Comparison of ENCODE assay signal across 1 cellular context in the genomic region with DNA sequence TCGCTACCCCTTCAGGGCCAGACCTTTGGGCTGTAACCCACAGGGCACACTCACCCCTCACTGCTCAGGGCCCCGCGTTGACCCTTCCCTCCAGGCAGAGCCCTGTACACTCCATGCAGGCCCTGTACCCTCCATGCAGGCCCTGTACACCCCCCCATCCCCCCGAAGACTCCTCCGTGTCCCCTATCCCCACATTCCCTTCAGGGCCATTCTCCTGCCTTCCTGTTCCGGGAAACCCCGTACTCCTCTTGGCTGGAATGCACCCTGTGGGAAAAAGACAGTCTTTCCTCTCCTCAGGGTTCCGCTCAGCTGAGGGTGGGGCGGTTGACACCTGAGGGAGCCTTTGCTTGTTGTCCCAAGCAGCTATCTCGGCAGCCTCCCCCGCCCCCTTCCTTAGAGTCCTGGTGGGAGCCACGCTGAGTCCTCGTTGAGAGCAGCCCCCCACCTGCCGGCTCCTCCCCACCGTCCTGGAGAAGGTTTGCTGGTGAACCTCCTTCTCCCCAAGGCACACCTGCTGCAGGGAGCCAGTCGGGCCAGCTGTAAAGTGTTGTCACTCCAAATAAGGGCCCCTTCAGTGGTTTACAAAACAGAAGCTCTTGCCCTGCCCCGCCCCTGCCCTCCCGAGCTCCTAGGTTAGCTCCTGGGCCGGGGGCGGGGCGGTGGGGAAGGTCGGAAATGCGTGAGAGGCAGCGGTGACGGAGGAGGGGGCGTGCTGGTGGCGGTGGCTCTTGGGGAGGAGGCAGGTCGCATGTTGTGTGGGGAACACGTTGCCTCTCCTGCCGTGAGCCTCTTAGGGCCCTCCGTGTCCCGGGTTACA.
TF ChIP-seq lines count a peak whose summit lies in the region.

No MANE protein-coding gene starts in this region.

TF ChIP-seq in HepG2, 621 proteins besides CTCF, POLR2A, EP300 and RAD21 (continued from another document and continues in another):
- TF ChIP-seq ZNF274 (CRISPR knock-in tag; IDR thresholded peaks at IDR 0.05) (no peak), NONO (IDR thresholded peaks at IDR 0.05) (no peak), NONO (CRISPR knock-in tag; conservative IDR thresholded peaks at IDR 0.05) (no peak), ZNF605 (CRISPR knock-in tag; IDR thresholded peaks at IDR 0.05) (no peak; the same call in 1 of the 2 replicates), ZNF557 (CRISPR knock-in tag; IDR thresholded peaks at IDR 0.05) (no peak), PHF5A (CRISPR knock-in tag; IDR thresholded peaks at IDR 0.05; ENCODE audit: low read depth, unreplicated experiment) (no peak), NKX3-1 (CRISPR knock-in tag; IDR thresholded peaks at IDR 0.05) (no peak), ZBTB20 (CRISPR knock-in tag; IDR thresholded peaks at IDR 0.05; ENCODE audit: borderline replicate concordance, low read depth) (no peak), ZNF768 (CRISPR knock-in tag; IDR thresholded peaks at IDR 0.05) (no peak), POLR2AphosphoS5 (IDR thresholded peaks at IDR 0.05; ENCODE audit: low read depth, low read length) (peak; percentile 50; the same call in 1 of the 2 replicates), NCOR1 (IDR thresholded peaks at IDR 0.05; ENCODE audit: borderline replicate concordance, low read length) (no peak), ZNF792 (CRISPR knock-in tag; IDR thresholded peaks at IDR 0.05) (no peak), KLF16 (CRISPR knock-in tag; IDR thresholded peaks at IDR 0.05) (0 out of 4 replicates have a peak, but pooled peaks of 1 of the 2 experiments have one; percentile 15), ZNF615 (CRISPR knock-in tag; IDR thresholded peaks at IDR 0.05; ENCODE audit: borderline replicate concordance) (no peak), HOXA5 (CRISPR knock-in tag; IDR thresholded peaks at IDR 0.05) (0 out of 2 replicates have a peak, but pooled peaks have one; percentile 15), GATAD2A (CRISPR knock-in tag; IDR thresholded peaks at IDR 0.05) (no peak; the same call in 1 of the 2 replicates), ZNF138 (CRISPR knock-in tag; IDR thresholded peaks at IDR 0.05; ENCODE audit: low read depth) (no peak), THYN1 (CRISPR knock-in tag; IDR thresholded peaks at IDR 0.05; ENCODE audit: borderline replicate concordance, low read depth) (no peak), CBX2 (IDR thresholded peaks at IDR 0.05; ENCODE audit: low read depth, low read length) (no peak), CBX2 (CRISPR knock-in tag; IDR thresholded peaks at IDR 0.05; ENCODE audit: low read depth) (no peak), SOX6 (IDR thresholded peaks at IDR 0.05) (no peak), SOX6 (CRISPR knock-in tag; IDR thresholded peaks at IDR 0.05) (no peak), KLF6 (CRISPR knock-in tag; IDR thresholded peaks at IDR 0.05) (no peak), ADNP (CRISPR knock-in tag; IDR thresholded peaks at IDR 0.05) (no peak), MEIS2 (CRISPR knock-in tag; IDR thresholded peaks at IDR 0.05) (no peak), RBM22 (optimal IDR thresholded peaks at IDR 0.05; ENCODE audit: low read length) (no peak), ARNT (IDR thresholded peaks at IDR 0.05) (no peak), HOXA3 (CRISPR knock-in tag; IDR thresholded peaks at IDR 0.05) (0 out of 2 replicates have a peak, but pooled peaks have one; percentile 10), ELF1 (CRISPR knock-in tag; IDR thresholded peaks at IDR 0.05) (no peak), TEAD3 (CRISPR knock-in tag; optimal IDR thresholded peaks at IDR 0.05; ENCODE audit: borderline replicate concordance) (peak; percentile 16), SIN3A (IDR thresholded peaks at IDR 0.05; ENCODE audit: borderline replicate concordance, low read depth, low read length) (peak; percentile 60; the same call in 1 of the 2 replicates), NR1H2 (CRISPR knock-in tag; IDR thresholded peaks at IDR 0.05; ENCODE audit: borderline replicate concordance, low read depth) (no peak), TGIF2 (CRISPR knock-in tag; IDR thresholded peaks at IDR 0.05) (no peak), ZSCAN21 (CRISPR knock-in tag; IDR thresholded peaks at IDR 0.05; ENCODE audit: borderline replicate concordance) (0 out of 2 replicates have a peak, but pooled peaks have one; percentile 12), FOXK2 (IDR thresholded peaks at IDR 0.05) (no peak), SSRP1 (CRISPR knock-in tag; IDR thresholded peaks at IDR 0.05) (no peak), MTF2 (CRISPR knock-in tag; IDR thresholded peaks at IDR 0.05; ENCODE audit: borderline replicate concordance) (no peak), ZNF713 (CRISPR knock-in tag; IDR thresholded peaks at IDR 0.05) (no peak), ZNF17 (CRISPR knock-in tag; IDR thresholded peaks at IDR 0.05) (no peak)
- TF ChIP-seq, protein P1, sequence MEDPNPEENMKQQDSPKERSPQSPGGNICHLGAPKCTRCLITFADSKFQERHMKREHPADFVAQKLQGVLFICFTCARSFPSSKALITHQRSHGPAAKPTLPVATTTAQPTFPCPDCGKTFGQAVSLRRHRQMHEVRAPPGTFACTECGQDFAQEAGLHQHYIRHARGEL (CRISPR knock-in tag; IDR thresholded peaks at IDR 0.05) = no peak
- TF ChIP-seq, protein P2, sequence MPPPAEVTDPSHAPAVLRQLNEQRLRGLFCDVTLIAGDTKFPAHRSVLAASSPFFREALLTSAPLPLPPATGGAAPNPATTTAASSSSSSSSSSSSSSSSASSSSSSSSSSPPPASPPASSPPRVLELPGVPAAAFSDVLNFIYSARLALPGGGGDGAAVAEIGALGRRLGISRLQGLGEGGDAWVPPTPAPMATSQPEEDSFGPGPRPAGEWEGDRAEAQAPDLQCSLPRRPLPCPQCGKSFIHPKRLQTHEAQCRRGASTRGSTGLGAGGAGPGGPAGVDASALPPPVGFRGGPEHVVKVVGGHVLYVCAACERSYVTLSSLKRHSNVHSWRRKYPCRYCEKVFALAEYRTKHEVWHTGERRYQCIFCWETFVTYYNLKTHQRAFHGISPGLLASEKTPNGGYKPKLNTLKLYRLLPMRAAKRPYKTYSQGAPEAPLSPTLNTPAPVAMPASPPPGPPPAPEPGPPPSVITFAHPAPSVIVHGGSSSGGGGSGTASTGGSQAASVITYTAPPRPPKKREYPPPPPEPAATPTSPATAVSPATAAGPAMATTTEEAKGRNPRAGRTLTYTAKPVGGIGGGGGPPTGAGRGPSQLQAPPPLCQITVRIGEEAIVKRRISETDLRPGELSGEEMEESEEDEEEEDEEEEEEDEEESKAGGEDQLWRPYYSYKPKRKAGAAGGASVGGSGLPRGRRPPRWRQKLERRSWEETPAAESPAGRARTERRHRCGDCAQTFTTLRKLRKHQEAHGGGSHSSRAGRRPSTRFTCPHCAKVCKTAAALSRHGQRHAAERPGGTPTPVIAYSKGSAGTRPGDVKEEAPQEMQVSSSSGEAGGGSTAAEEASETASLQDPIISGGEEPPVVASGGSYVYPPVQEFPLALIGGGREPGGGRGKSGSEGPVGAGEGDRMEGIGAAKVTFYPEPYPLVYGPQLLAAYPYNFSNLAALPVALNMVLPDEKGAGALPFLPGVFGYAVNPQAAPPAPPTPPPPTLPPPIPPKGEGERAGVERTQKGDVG (CRISPR knock-in tag; IDR thresholded peaks at IDR 0.05; ENCODE audit: borderline replicate concordance) = 0 out of 2 replicates have a peak, but pooled peaks have one; percentile 7
- TF ChIP-seq, protein P3, sequence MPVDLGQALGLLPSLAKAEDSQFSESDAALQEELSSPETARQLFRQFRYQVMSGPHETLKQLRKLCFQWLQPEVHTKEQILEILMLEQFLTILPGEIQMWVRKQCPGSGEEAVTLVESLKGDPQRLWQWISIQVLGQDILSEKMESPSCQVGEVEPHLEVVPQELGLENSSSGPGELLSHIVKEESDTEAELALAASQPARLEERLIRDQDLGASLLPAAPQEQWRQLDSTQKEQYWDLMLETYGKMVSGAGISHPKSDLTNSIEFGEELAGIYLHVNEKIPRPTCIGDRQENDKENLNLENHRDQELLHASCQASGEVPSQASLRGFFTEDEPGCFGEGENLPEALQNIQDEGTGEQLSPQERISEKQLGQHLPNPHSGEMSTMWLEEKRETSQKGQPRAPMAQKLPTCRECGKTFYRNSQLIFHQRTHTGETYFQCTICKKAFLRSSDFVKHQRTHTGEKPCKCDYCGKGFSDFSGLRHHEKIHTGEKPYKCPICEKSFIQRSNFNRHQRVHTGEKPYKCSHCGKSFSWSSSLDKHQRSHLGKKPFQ (CRISPR knock-in tag; IDR thresholded peaks at IDR 0.05; ENCODE audit: insufficient replicate concordance) = no peak
- TF ChIP-seq, protein P4, sequence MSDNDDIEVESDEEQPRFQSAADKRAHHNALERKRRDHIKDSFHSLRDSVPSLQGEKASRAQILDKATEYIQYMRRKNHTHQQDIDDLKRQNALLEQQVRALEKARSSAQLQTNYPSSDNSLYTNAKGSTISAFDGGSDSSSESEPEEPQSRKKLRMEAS (IDR thresholded peaks at IDR 0.05) = peak; percentile 74
- TF ChIP-seq, protein P5, sequence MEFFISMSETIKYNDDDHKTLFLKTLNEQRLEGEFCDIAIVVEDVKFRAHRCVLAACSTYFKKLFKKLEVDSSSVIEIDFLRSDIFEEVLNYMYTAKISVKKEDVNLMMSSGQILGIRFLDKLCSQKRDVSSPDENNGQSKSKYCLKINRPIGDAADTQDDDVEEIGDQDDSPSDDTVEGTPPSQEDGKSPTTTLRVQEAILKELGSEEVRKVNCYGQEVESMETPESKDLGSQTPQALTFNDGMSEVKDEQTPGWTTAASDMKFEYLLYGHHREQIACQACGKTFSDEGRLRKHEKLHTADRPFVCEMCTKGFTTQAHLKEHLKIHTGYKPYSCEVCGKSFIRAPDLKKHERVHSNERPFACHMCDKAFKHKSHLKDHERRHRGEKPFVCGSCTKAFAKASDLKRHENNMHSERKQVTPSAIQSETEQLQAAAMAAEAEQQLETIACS (CRISPR knock-in tag; IDR thresholded peaks at IDR 0.05) = no peak
- TF ChIP-seq, protein P6, sequence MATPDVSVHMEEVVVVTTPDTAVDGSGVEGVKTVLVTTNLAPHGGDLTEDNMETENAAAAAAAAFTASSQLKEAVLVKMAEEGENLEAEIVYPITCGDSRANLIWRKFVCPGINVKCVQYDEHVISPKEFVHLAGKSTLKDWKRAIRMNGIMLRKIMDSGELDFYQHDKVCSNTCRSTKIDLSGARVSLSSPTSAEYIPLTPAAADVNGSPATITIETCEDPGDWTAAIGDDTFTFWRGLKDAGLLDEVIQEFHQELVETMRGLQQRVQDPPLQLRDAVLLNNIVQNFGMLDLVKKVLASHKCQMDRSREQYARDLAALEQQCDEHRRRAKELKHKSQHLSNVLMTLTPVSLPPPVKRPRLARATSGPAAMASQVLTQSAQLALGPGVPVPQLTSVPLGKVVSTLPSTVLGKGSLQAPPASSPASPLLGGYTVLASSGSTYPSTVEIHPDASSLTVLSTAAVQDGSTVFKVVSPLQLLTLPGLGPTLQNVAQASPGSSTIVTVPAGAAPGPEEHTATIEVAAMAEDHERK (CRISPR knock-in tag; IDR thresholded peaks at IDR 0.05; ENCODE audit: low read depth) = no peak
- TF ChIP-seq, protein P7, sequence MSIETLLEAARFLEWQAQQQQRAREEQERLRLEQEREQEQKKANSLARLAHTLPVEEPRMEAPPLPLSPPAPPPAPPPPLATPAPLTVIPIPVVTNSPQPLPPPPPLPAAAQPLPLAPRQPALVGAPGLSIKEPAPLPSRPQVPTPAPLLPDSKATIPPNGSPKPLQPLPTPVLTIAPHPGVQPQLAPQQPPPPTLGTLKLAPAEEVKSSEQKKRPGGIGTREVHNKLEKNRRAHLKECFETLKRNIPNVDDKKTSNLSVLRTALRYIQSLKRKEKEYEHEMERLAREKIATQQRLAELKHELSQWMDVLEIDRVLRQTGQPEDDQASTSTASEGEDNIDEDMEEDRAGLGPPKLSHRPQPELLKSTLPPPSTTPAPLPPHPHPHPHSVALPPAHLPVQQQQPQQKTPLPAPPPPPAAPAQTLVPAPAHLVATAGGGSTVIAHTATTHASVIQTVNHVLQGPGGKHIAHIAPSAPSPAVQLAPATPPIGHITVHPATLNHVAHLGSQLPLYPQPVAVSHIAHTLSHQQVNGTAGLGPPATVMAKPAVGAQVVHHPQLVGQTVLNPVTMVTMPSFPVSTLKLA (IDR thresholded peaks at IDR 0.05) = peak; percentile 47; the same call in 1 of the 2 replicates
- TF ChIP-seq, protein P8, sequence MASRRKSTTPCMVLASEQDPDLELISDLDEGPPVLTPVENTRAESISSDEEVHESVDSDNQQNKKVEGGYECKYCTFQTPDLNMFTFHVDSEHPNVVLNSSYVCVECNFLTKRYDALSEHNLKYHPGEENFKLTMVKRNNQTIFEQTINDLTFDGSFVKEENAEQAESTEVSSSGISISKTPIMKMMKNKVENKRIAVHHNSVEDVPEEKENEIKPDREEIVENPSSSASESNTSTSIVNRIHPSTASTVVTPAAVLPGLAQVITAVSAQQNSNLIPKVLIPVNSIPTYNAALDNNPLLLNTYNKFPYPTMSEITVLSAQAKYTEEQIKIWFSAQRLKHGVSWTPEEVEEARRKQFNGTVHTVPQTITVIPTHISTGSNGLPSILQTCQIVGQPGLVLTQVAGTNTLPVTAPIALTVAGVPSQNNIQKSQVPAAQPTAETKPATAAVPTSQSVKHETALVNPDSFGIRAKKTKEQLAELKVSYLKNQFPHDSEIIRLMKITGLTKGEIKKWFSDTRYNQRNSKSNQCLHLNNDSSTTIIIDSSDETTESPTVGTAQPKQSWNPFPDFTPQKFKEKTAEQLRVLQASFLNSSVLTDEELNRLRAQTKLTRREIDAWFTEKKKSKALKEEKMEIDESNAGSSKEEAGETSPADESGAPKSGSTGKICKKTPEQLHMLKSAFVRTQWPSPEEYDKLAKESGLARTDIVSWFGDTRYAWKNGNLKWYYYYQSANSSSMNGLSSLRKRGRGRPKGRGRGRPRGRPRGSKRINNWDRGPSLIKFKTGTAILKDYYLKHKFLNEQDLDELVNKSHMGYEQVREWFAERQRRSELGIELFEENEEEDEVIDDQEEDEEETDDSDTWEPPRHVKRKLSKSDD (CRISPR knock-in tag; IDR thresholded peaks at IDR 0.05; ENCODE audit: low read depth) = no peak
- TF ChIP-seq, protein P9, sequence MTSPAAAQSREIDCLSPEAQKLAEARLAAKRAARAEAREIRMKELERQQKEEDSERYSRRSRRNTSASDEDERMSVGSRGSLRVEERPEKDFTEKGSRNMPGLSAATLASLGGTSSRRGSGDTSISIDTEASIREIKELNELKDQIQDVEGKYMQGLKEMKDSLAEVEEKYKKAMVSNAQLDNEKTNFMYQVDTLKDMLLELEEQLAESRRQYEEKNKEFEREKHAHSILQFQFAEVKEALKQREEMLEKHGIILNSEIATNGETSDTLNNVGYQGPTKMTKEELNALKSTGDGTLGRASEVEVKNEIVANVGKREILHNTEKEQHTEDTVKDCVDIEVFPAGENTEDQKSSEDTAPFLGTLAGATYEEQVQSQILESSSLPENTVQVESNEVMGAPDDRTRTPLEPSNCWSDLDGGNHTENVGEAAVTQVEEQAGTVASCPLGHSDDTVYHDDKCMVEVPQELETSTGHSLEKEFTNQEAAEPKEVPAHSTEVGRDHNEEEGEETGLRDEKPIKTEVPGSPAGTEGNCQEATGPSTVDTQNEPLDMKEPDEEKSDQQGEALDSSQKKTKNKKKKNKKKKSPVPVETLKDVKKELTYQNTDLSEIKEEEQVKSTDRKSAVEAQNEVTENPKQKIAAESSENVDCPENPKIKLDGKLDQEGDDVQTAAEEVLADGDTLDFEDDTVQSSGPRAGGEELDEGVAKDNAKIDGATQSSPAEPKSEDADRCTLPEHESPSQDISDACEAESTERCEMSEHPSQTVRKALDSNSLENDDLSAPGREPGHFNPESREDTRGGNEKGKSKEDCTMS (CRISPR knock-in tag; conservative IDR thresholded peaks at IDR 0.05) = no peak
